ENCODE assay signal across 2 cellular contexts in genomic region chr14:78446807-78447206, GRCh38.
TF ChIP-seq lines count a peak whose summit lies in the region.

No MANE protein-coding gene starts in this region.

TF ChIP-seq in A549, 52 proteins besides CTCF, POLR2A, EP300 and RAD21 (continued from another document):
- TF ChIP-seq, protein P1, sequence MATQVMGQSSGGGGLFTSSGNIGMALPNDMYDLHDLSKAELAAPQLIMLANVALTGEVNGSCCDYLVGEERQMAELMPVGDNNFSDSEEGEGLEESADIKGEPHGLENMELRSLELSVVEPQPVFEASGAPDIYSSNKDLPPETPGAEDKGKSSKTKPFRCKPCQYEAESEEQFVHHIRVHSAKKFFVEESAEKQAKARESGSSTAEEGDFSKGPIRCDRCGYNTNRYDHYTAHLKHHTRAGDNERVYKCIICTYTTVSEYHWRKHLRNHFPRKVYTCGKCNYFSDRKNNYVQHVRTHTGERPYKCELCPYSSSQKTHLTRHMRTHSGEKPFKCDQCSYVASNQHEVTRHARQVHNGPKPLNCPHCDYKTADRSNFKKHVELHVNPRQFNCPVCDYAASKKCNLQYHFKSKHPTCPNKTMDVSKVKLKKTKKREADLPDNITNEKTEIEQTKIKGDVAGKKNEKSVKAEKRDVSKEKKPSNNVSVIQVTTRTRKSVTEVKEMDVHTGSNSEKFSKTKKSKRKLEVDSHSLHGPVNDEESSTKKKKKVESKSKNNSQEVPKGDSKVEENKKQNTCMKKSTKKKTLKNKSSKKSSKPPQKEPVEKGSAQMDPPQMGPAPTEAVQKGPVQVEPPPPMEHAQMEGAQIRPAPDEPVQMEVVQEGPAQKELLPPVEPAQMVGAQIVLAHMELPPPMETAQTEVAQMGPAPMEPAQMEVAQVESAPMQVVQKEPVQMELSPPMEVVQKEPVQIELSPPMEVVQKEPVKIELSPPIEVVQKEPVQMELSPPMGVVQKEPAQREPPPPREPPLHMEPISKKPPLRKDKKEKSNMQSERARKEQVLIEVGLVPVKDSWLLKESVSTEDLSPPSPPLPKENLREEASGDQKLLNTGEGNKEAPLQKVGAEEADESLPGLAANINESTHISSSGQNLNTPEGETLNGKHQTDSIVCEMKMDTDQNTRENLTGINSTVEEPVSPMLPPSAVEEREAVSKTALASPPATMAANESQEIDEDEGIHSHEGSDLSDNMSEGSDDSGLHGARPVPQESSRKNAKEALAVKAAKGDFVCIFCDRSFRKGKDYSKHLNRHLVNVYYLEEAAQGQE (IDR thresholded peaks at IDR 0.05), result peak; percentile 67; the same call in 1 of the 2 replicates

TF ChIP-seq in K562, 482 proteins besides CTCF, POLR2A, EP300 and RAD21 (continued from another document):
- TF ChIP-seq, protein P2, sequence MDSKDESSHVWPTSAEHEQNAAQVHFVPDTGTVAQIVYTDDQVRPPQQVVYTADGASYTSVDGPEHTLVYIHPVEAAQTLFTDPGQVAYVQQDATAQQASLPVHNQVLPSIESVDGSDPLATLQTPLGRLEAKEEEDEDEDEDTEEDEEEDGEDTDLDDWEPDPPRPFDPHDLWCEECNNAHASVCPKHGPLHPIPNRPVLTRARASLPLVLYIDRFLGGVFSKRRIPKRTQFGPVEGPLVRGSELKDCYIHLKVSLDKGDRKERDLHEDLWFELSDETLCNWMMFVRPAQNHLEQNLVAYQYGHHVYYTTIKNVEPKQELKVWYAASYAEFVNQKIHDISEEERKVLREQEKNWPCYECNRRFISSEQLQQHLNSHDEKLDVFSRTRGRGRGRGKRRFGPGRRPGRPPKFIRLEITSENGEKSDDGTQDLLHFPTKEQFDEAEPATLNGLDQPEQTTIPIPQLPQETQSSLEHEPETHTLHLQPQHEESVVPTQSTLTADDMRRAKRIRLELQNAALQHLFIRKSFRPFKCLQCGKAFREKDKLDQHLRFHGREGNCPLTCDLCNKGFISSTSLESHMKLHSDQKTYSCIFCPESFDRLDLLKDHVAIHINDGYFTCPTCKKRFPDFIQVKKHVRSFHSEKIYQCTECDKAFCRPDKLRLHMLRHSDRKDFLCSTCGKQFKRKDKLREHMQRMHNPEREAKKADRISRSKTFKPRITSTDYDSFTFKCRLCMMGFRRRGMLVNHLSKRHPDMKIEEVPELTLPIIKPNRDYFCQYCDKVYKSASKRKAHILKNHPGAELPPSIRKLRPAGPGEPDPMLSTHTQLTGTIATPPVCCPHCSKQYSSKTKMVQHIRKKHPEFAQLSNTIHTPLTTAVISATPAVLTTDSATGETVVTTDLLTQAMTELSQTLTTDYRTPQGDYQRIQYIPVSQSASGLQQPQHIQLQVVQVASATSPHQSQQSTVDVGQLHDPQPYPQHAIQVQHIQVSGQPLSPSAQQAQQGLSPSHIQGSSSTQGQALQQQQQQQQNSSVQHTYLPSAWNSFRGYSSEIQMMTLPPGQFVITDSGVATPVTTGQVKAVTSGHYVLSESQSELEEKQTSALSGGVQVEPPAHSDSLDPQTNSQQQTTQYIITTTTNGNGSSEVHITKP (IDR thresholded peaks at IDR 0.05; ENCODE audit: partially characterized antibody), result no peak
